In genomic region chr11:47518212-47518959, GRCh38 we compare ENCODE assay signal across 10 cellular contexts. TPM values are rescaled to one million over a fixed set of nuclear protein-coding genes. Genes with fewer than 3 reads are reported as not detected.
DNase-seq lines count a peak whose midpoint lies in the region; FAIRE-seq and TF ChIP-seq lines count a peak whose summit lies in the region.
"Had no signal": no experiment of that assay in that cellular context is flagged by ENCODE, and none has a peak within 500 bp of the region (broad histone marks: within the 10 kb centered on the region; RNA-seq: fewer than 3 reads in every experiment).

No MANE protein-coding gene starts in this region.

- no peak for TF ChIP-seq POLR2A in GM12892 (IDR thresholded peaks at IDR 0.05; ENCODE audit: low read depth, low read length)

- H4K20me1 ChIP-seq in OCI-LY1 (ENCODE audit: insufficient read depth, low read length) = no peaks in the 10 kb centered on the region

- no peak for DNase-seq in GM12892 (ENCODE audit: insufficient read length)
- peak; percentile 83 for DNase-seq in cerebellum (ENCODE audit: low spot score)
- DNase-seq in iPS-NIHi7 (ENCODE audit: extremely low spot score) = no peak
- no peak for DNase-seq in dedifferentiated amniotic fluid mesenchymal stem cell (ENCODE audit: extremely low spot score)
- no peak for DNase-seq in nucleus accumbens (lab: John Stamatoyannopoulos, UW)
- DNase-seq in NK-92 (lab: John Stamatoyannopoulos, UW; ENCODE audit: unreplicated experiment) = no peak
- DNase-seq: activated CD4-positive, alpha-beta T cell treated with anti-CD3 and anti-CD28 coated beads for 48 hours; posterior cingulate gyrus had no signal

- no peaks in the 10 kb centered on the region for H3K27me3 ChIP-seq in OCI-LY1 (ENCODE audit: insufficient read depth, low read length)
- no peaks in the 10 kb centered on the region for H3K27me3 ChIP-seq in neutrophil

- no peak overlapping the region; the same call in 1 of the 2 replicates for H3K4me2 ChIP-seq in OCI-LY1 (ENCODE audit: low read length)

- H3K9ac ChIP-seq in OCI-LY1 (ENCODE audit: low read length) = no peak overlapping the region; the same call in 1 of the 2 replicates

- H3K79me2 ChIP-seq in OCI-LY1 (ENCODE audit: insufficient read depth, low read length) = peaks cover 89% of the 10 kb centered on the region

- H3K4me3 ChIP-seq in OCI-LY1 (ENCODE audit: low read depth, low read length, poor library complexity, severe bottlenecking) (no peak overlapping the region), neutrophil (ENCODE audit: low read depth in 1 of 2, low read length in 1 of 2) (no peak overlapping the region)

- no peaks in the 10 kb centered on the region; the same call in 1 of the 2 replicates for H3F3A ChIP-seq in OCI-LY1 (ENCODE audit: insufficient read depth, low read length)

- H3K9me2 ChIP-seq in OCI-LY1 (ENCODE audit: low read depth, low read length) = no peaks in the 10 kb centered on the region

- no peak for TF ChIP-seq CTCF in OCI-LY1 (IDR thresholded peaks at IDR 0.05; ENCODE audit: low read length)
- TF ChIP-seq CTCF in neutrophil (IDR thresholded peaks at IDR 0.05) = no peak

- peak; percentile 24 for FAIRE-seq in GM12892 (lab: Jason Lieb, UNC)

- H3K27ac ChIP-seq in OCI-LY1 (ENCODE audit: low read depth, low read length, poor library complexity, severe bottlenecking) (peak overlapping the region; percentile 62), neutrophil (peak overlapping the region; percentile 69)

- no peak overlapping the region for H2AFZ ChIP-seq in OCI-LY1 (ENCODE audit: low read length)

- H3K4me1 ChIP-seq in OCI-LY1 (ENCODE audit: insufficient read depth, low read length, severe bottlenecking) (peaks cover 62% of the 10 kb centered on the region), neutrophil (ENCODE audit: control insufficient read depth in 1 of 2, insufficient read depth in 1 of 2, low read depth in 1 of 2, low read length in 1 of 2) (peaks cover 51 to 60% of the 10 kb centered on the region in 2 experiments)

- H3K36me3 ChIP-seq in OCI-LY1 (ENCODE audit: insufficient read depth, low read length) = peaks cover 3% of the 10 kb centered on the region; the same call in 1 of the 2 replicates
- peaks cover 7% of the 10 kb centered on the region for H3K36me3 ChIP-seq in neutrophil

- no peaks in the 10 kb centered on the region for H3K9me3 ChIP-seq in OCI-LY1 (ENCODE audit: low read length)
- H3K9me3 ChIP-seq in neutrophil = no peaks in the 10 kb centered on the region

RNA-seq across cellular contexts. Expression of gene CELF1, which starts 34.5 kb away (rescaled TPM):
- polyA plus RNA-seq in GM12892 (2012; ENCODE audit: missing spikeins) = 46.9 TPM
- 275 TPM for total RNA-seq in cerebellum

RNA-seq across cellular contexts. Expression of gene PTPMT1, which starts 47.0 kb away (rescaled TPM):
- 49.1 TPM for polyA plus RNA-seq in GM12892 (2012; ENCODE audit: missing spikeins)
- total RNA-seq in cerebellum = 19.7 TPM
